In genomic region chr1:110964400-110964903, GRCh38 we compare ENCODE assay signal across 8 cellular contexts.
A peak's percentile ranks its signal among the peaks of the same experiment; 100 is the strongest.
DNase-seq lines count a peak whose midpoint lies in the region; ATAC-seq and TF ChIP-seq lines count a peak whose summit lies in the region.

No MANE protein-coding gene starts in this region.

- peak overlapping the region; percentile 82 for H2AFZ ChIP-seq in SU-DHL-6 (ENCODE audit: low read depth, low read length, severe bottlenecking)

- peaks cover 32% of the 10 kb centered on the region for H3K79me2 ChIP-seq in SU-DHL-6 (ENCODE audit: insufficient read depth, low read length)

- ATAC-seq in GM19452 (IDR thresholded peaks at IDR 0.05; ENCODE audit: unreplicated experiment): no peak
- no peak for ATAC-seq in GM19351 (IDR thresholded peaks at IDR 0.05; ENCODE audit: unreplicated experiment)

- H4K20me1 ChIP-seq in SU-DHL-6 (ENCODE audit: low read depth, low read length): no peaks in the 10 kb centered on the region

- H3F3A ChIP-seq in SU-DHL-6 (ENCODE audit: insufficient read depth): peaks cover 9% of the 10 kb centered on the region

- H3K36me3 ChIP-seq in SU-DHL-6 (ENCODE audit: low read length): peaks cover 20% of the 10 kb centered on the region; the same call in 1 of the 2 replicates

- no peaks in the 10 kb centered on the region for H3K9me2 ChIP-seq in SU-DHL-6 (replicated peaks; ENCODE audit: insufficient read depth, low read length)

- no peak overlapping the region for H3K9ac ChIP-seq in SU-DHL-6 (ENCODE audit: low read length)

- H3K27me3 ChIP-seq in SU-DHL-6 (ENCODE audit: low read length): no peaks in the 10 kb centered on the region

- DNase-seq in GM12864 (ENCODE audit: low read depth) (no peak), fibroblast of pulmonary artery (ENCODE audit: low read depth) (no peak), retinal pigment epithelial cell (ENCODE audit: low read depth) (no peak), NCI-H2029 treated with DMSO at 0.1 percent for 48 hours (lab: John Stamatoyannopoulos, UW) (no peak), NCI-H1417 treated with DMSO at 0.1 percent for 48 hours (lab: John Stamatoyannopoulos, UW) (no peak)

- no peak for TF ChIP-seq CTCF in GM12864 (IDR thresholded peaks at IDR 0.05; ENCODE audit: low read depth, low read length, missing control alignments)
- TF ChIP-seq CTCF in SU-DHL-6 (IDR thresholded peaks at IDR 0.05; ENCODE audit: insufficient read depth, low read length, poor library complexity, severe bottlenecking): no peak
- TF ChIP-seq CTCF in fibroblast of pulmonary artery (IDR thresholded peaks at IDR 0.05; ENCODE audit: low read length, missing control alignments): no peak
- TF ChIP-seq CTCF in retinal pigment epithelial cell (conservative IDR thresholded peaks at IDR 0.05; ENCODE audit: low read depth, low read length): no peak

- H3K9me3 ChIP-seq in SU-DHL-6 (ENCODE audit: insufficient read depth, low read length): peaks cover 11% of the 10 kb centered on the region; the same call in 1 of the 2 replicates

- H3K4me2 ChIP-seq in SU-DHL-6 (ENCODE audit: low read depth, low read length, poor library complexity, severe bottlenecking): peak overlapping the region; percentile 73

- H3K4me3 ChIP-seq in GM12864 (ENCODE audit: low read depth, low read length) (peak overlapping the region; percentile 64), SU-DHL-6 (ENCODE audit: insufficient read depth, low read length, poor library complexity, severe bottlenecking) (peak overlapping the region; percentile 63), fibroblast of pulmonary artery (replicated peaks; ENCODE audit: low read depth, low read length) (peak overlapping the region; percentile 95), retinal pigment epithelial cell (ENCODE audit: low read length) (peak overlapping the region; percentile 83)

- peak overlapping the region; percentile 50 for H3K27ac ChIP-seq in SU-DHL-6 (ENCODE audit: low read depth, low read length)
